In the genomic region with DNA sequence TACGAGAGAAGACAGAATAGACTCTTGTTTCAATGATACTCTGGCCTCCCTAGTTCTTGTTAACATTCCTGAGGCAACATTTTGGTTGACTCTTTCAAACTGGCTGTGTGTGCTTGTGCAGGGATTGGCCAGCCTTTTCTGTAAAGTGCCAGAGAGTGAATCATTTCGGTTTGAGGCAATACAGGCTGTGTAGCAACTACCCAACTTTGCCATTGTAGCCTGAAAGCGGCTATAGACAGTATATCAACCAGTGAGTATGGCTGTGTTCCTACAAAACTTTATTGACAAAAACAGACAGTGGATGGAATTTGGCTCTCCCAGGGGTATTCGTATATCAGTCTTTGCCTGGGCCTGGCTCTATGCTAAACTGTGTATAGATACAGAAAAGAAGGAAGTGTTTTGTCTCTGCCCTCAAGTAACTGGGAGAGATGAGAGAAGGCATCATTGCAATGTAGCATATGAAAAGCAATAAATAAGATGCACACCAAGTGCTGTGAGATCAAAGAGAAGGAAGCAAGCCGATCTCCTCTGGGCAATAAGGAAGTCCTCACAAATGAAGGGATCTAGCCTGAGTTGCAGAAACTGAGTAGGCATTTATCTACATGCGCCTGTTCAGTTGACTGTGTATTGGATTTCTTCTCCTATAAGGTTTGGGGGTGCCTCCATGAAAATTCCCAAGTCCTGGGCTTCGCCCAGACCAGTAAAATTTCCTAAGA, we compare ENCODE assay signal across 9 cellular contexts.
DNase-seq lines count a peak whose midpoint lies in the region; ATAC-seq and TF ChIP-seq lines count a peak whose summit lies in the region.
"Had no signal": no experiment of that assay in that cellular context is flagged by ENCODE, and none has a peak within 500 bp of the region (broad histone marks: within the 10 kb centered on the region; RNA-seq: fewer than 3 reads in every experiment).

No MANE protein-coding gene starts in this region.

- H2AFZ ChIP-seq in smooth muscle cell (ENCODE audit: low read depth): no peak overlapping the region

- no peaks in the 10 kb centered on the region for H3K36me3 ChIP-seq in adipocyte (ENCODE audit: control insufficient read depth, insufficient read depth, low read length, severe bottlenecking)
- no peaks in the 10 kb centered on the region for H3K36me3 ChIP-seq in left ventricle myocardium inferior
- H3K36me3 ChIP-seq in smooth muscle cell (ENCODE audit: low read depth): no peaks in the 10 kb centered on the region

- WGBS in smooth muscle cell (ENCODE audit: low lambda C conversion rate): 45% methylated on average over 7 of the region's 7 CpGs

- H3K4me1 ChIP-seq in adipocyte (ENCODE audit: control insufficient read depth, insufficient read depth, low read length): peaks cover 42% of the 10 kb centered on the region
- H3K4me1 ChIP-seq in left ventricle myocardium inferior: peaks cover 32% of the 10 kb centered on the region
- H3K4me1 ChIP-seq in smooth muscle cell (ENCODE audit: low read depth): peaks cover 43% of the 10 kb centered on the region

- H3K4me2 ChIP-seq in smooth muscle cell: peak overlapping the region; percentile 69

- peak overlapping the region; percentile 61 for H3K9ac ChIP-seq in adipocyte (ENCODE audit: low read length)
- H3K9ac ChIP-seq in smooth muscle cell (ENCODE audit: low read depth): peak overlapping the region; percentile 44

- no peaks in the 10 kb centered on the region for H3K79me2 ChIP-seq in smooth muscle cell (ENCODE audit: low read depth)

- H3K9me3 ChIP-seq in adipocyte (ENCODE audit: control insufficient read depth, low read length): no peaks in the 10 kb centered on the region
- H3K9me3 ChIP-seq in left ventricle myocardium inferior (replicated peaks): no peaks in the 10 kb centered on the region
- no peaks in the 10 kb centered on the region for H3K9me3 ChIP-seq in smooth muscle cell (replicated peaks; ENCODE audit: low read depth)

- H3K4me3 ChIP-seq in adipocyte (ENCODE audit: low read length): peak overlapping the region; percentile 41
- H3K4me3 ChIP-seq in left ventricle myocardium inferior: no peak overlapping the region
- H3K4me3 ChIP-seq in smooth muscle cell: no peak overlapping the region

- no peak for TF ChIP-seq CTCF in left ventricle myocardium inferior (IDR thresholded peaks at IDR 0.05; ENCODE audit: borderline replicate concordance)
- no peak for TF ChIP-seq CTCF in smooth muscle cell (IDR thresholded peaks at IDR 0.05; ENCODE audit: borderline replicate concordance, insufficient read depth, poor library complexity, severe bottlenecking)
- TF ChIP-seq CTCF in GM10266 (IDR thresholded peaks at IDR 0.05; ENCODE audit: control insufficient read depth, insufficient read depth, low read depth, missing control alignments): no peak

- intact Hi-C loops in left ventricle myocardium inferior (cut with micrococcal nuclease): no loop called here

- H3K27ac ChIP-seq in left ventricle myocardium inferior (replicated peaks): peak overlapping the region; percentile 40
- peak overlapping the region; percentile 91 for H3K27ac ChIP-seq in smooth muscle cell (ENCODE audit: low read depth)

- H3K27me3 ChIP-seq in adipocyte (replicated peaks; ENCODE audit: control insufficient read depth, insufficient read depth, low read length) (no peaks in the 10 kb centered on the region), left ventricle myocardium inferior (ENCODE audit: low read depth) (no peaks in the 10 kb centered on the region), smooth muscle cell (ENCODE audit: low read depth) (no peaks in the 10 kb centered on the region)

- peak; percentile 22 for DNase-seq in HK-2 (ENCODE audit: unreplicated experiment)
- peak; percentile 92 for DNase-seq in adipocyte (ENCODE audit: low read depth)
- DNase-seq in left ventricle myocardium inferior: no peak
- DNase-seq in smooth muscle cell (lab: John Stamatoyannopoulos, UW; ENCODE audit: unreplicated experiment): no peak
- DNase-seq in GM10266 (ENCODE audit: extremely low spot score): no peak
- no peak for DNase-seq in retina
- DNase-seq in NCI-H1105 (lab: John Stamatoyannopoulos, UW): no peak
- DNase-seq: naive B cell had no signal

- peaks cover 27% of the 10 kb centered on the region for H3F3A ChIP-seq in smooth muscle cell (ENCODE audit: low read depth)

- no peak for ATAC-seq in HG03571 (IDR thresholded peaks at IDR 0.05; ENCODE audit: unreplicated experiment)

- H4K20me1 ChIP-seq in smooth muscle cell (ENCODE audit: low read depth): no peaks in the 10 kb centered on the region

Comparison
In these comparisons a context has a peak if more than half of its experiments do, and no peak if none do; other contexts are left out.
1. DNase-seq: peak in HK-2 (single experiment) and adipocyte (single experiment); none in left ventricle myocardium inferior (single experiment), smooth muscle cell (single experiment), GM10266 (single experiment), retina (single experiment) and NCI-H1105 (single experiment).